ENCODE assay signal across 10 cellular contexts in the genomic region with DNA sequence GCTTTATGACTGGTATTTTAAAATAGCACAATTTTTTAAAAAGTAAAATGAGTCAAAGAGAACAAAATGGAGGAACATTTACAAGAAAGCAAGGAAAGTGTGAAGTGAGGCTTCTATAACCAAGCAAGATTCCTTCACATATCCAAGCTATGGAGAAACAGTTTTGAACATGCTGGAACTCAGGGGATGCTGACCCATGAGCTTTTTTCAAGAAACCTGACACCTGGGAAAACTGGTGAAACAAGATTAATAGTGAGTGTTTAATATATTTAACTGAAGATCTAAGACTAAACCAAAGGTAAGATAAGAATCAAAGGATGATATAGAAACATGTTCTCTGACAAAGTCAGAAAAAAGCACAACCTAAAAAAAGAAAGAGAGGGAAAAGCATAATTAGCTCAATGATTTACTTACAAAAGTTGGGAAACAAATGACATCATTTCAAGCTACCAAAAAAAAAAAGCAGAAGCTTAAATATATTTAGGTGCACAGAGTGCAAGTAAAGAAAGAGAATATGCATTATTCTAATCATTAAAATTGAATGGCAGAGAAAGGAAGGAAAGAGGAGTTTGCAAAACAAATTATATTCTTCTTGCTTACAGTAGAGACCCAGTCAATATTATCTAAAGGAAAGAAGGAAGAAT. TPM values are rescaled to one million over a fixed set of nuclear protein-coding genes. Genes with fewer than 3 reads are reported as not detected.
DNase-seq lines count a peak whose midpoint lies in the region; ATAC-seq and TF ChIP-seq lines count a peak whose summit lies in the region.
"Had no signal": no experiment of that assay in that cellular context is flagged by ENCODE, and none has a peak within 500 bp of the region (broad histone marks: within the 10 kb centered on the region; RNA-seq: fewer than 3 reads in every experiment).

No MANE protein-coding gene starts in this region.

- H3K27ac ChIP-seq in CD4-positive, alpha-beta memory T cell (ENCODE audit: low read depth, low read length) = no peak overlapping the region
- no peak overlapping the region for H3K27ac ChIP-seq in HUES6 (ENCODE audit: low read depth, low read length)

- intact Hi-C loops in CD4-positive, alpha-beta memory T cell (cut with micrococcal nuclease) = no loop called here

- H3K9ac ChIP-seq in HUES6 (ENCODE audit: low read length) = no peak overlapping the region

- no peak overlapping the region for H3K4me3 ChIP-seq in CD4-positive, alpha-beta memory T cell (ENCODE audit: low read length in 2 of 2)
- peak overlapping the region; percentile 60 for H3K4me3 ChIP-seq in HUES6 (ENCODE audit: low read depth, low read length)

- POLR2A ChIA-PET in CD4-positive, alpha-beta memory T cell (lab: Charles Lee; ENCODE audit: partially characterized antibody) = interaction anchor here (2.3 kb wide), 1 partner anchor 45 kb away, joined by 15 read pairs; the partner anchor contains the start of genes MRPL32 and PSMA2

- ATAC-seq in activated naive CD8-positive, alpha-beta T cell treated with anti-CD3 and anti-CD28 coated beads, Interleukin-2, amount 50 U/mL, for 24 hours = no peak

- peak overlapping the region; percentile 26 to 91 (median 89) for H3K4me3 Mint-ChIP-seq in CD4-positive, alpha-beta memory T cell
- H3K4me3 Mint-ChIP-seq in activated naive CD8-positive, alpha-beta T cell treated with anti-CD3 and anti-CD28 coated beads, Interleukin-2, amount 50 U/mL, for 24 hours = peak overlapping the region; percentile 77
- peak overlapping the region; percentile 71 to 90 (median 79) for H3K4me3 Mint-ChIP-seq in nephron

- TF ChIP-seq CTCF in nephron (IDR thresholded peaks at IDR 0.05; ENCODE audit: unreplicated experiment in 3 of 3) = no peak

- peaks cover 0 to 2% (median 0%) of the 10 kb centered on the region in 8 donors for H3K9me3 Mint-ChIP-seq in CD4-positive, alpha-beta memory T cell
- no peaks in the 10 kb centered on the region for H3K9me3 Mint-ChIP-seq in activated naive CD8-positive, alpha-beta T cell treated with anti-CD3 and anti-CD28 coated beads, Interleukin-2, amount 50 U/mL, for 24 hours
- no peaks in the 10 kb centered on the region for H3K9me3 Mint-ChIP-seq in nephron

- H3K27me3 Mint-ChIP-seq in CD4-positive, alpha-beta memory T cell = peaks cover 0 to 6% of the 10 kb centered on the region in 2 donors
- H3K27me3 Mint-ChIP-seq in activated naive CD8-positive, alpha-beta T cell treated with anti-CD3 and anti-CD28 coated beads, Interleukin-2, amount 50 U/mL, for 24 hours = peaks cover 7% of the 10 kb centered on the region
- peaks cover 9% of the 10 kb centered on the region for H3K27me3 Mint-ChIP-seq in nephron (ENCODE audit: low read depth)

- H3K9me3 ChIP-seq in CD4-positive, alpha-beta memory T cell (ENCODE audit: control insufficient read depth in 1 of 2, low read length in 2 of 2) = no peaks in the 10 kb centered on the region
- no peaks in the 10 kb centered on the region for H3K9me3 ChIP-seq in HUES6 (ENCODE audit: control insufficient read depth, insufficient read depth, low read depth, low read length)

- H3K36me3 Mint-ChIP-seq in CD4-positive, alpha-beta memory T cell = no peaks in the 10 kb centered on the region
- H3K36me3 Mint-ChIP-seq in activated naive CD8-positive, alpha-beta T cell treated with anti-CD3 and anti-CD28 coated beads, Interleukin-2, amount 50 U/mL, for 24 hours (ENCODE audit: low read depth) = no peaks in the 10 kb centered on the region
- H3K36me3 Mint-ChIP-seq in nephron (ENCODE audit: low read depth) = no peaks in the 10 kb centered on the region

- H3K36me3 ChIP-seq in CD4-positive, alpha-beta memory T cell (ENCODE audit: insufficient read depth, low read length) = no peaks in the 10 kb centered on the region
- H3K36me3 ChIP-seq in HUES6 (ENCODE audit: control insufficient read depth, insufficient read depth, low read length) = 0 out of 2 replicates have a peak, but pooled peaks cover 2% of the 10 kb centered on the region

- CTCF ChIA-PET in CD4-positive, alpha-beta memory T cell (lab: Charles Lee; ENCODE audit: partially characterized antibody) = interaction anchor here (1.0 to 2.3 kb wide), 2 partner anchors 9 to 10 kb away, joined by 3 to 11 read pairs; no protein-coding TSS in a partner anchor

- H3K4me1 Mint-ChIP-seq in CD4-positive, alpha-beta memory T cell = peaks cover 10 to 25% (median 18%) of the 10 kb centered on the region in 4 donors
- peaks cover 21% of the 10 kb centered on the region for H3K4me1 Mint-ChIP-seq in activated naive CD8-positive, alpha-beta T cell treated with anti-CD3 and anti-CD28 coated beads, Interleukin-2, amount 50 U/mL, for 24 hours
- peaks cover 24% of the 10 kb centered on the region for H3K4me1 Mint-ChIP-seq in nephron

- H3K27me3 ChIP-seq in CD4-positive, alpha-beta memory T cell (ENCODE audit: insufficient read depth, low read length) = peaks cover 4% of the 10 kb centered on the region
- H3K27me3 ChIP-seq in HUES6 (ENCODE audit: control insufficient read depth, insufficient read depth, low read length) = no peaks in the 10 kb centered on the region

- H3K4me1 ChIP-seq in CD4-positive, alpha-beta memory T cell (ENCODE audit: insufficient read depth, low read length) = peaks cover 17% of the 10 kb centered on the region
- peaks cover 10% of the 10 kb centered on the region for H3K4me1 ChIP-seq in HUES6 (ENCODE audit: control insufficient read depth, insufficient read depth, low read length)

- peak overlapping the region in 3 of 7 donors; percentile 72 to 92 (median 86) for H3K27ac Mint-ChIP-seq in CD4-positive, alpha-beta memory T cell
- no peak overlapping the region for H3K27ac Mint-ChIP-seq in activated naive CD8-positive, alpha-beta T cell treated with anti-CD3 and anti-CD28 coated beads, Interleukin-2, amount 50 U/mL, for 24 hours
- peak overlapping the region; percentile 30 to 77 (median 53) for H3K27ac Mint-ChIP-seq in nephron

- no peak for DNase-seq in CD4-positive, alpha-beta memory T cell
- no peak for DNase-seq in activated naive CD8-positive, alpha-beta T cell treated with anti-CD3 and anti-CD28 coated beads, Interleukin-2, amount 50 U/mL, for 24 hours
- DNase-seq in NCI-H1417 (lab: John Stamatoyannopoulos, UW) (no peak), cerebellar nuclear complex (lab: John Stamatoyannopoulos, UW) (no peak), dermis blood vessel endothelial cell (no peak)
- DNase-seq: NCI-H1694 treated with DMSO at 0.1 percent for 48 hours; RPMI8226; stimulated activated naive CD4-positive, alpha-beta T cell treated with Interleukin-2 at 50 U/mL for 16 hours had no signal

RNA-seq across cellular contexts. Expression of gene C7orf25, which starts 24.9 kb away (rescaled TPM):
- 1 to 10 TPM; 8.8 to 9.2 TPM for total RNA-seq in CD4-positive, alpha-beta memory T cell
- 1 to 10 TPM; 1.6 to 4.0 TPM for polyA plus RNA-seq in CD4-positive, alpha-beta memory T cell
- 5.4 and 8.0 TPM in 2 replicates for total RNA-seq in dermis blood vessel endothelial cell

RNA-seq across cellular contexts. Expression of gene PSMA2, which starts 45.0 kb away (rescaled TPM):
- total RNA-seq in CD4-positive, alpha-beta memory T cell = 10 to 100 TPM; 35.6 to 43.5 TPM
- polyA plus RNA-seq in CD4-positive, alpha-beta memory T cell = 100 to 1,000 TPM; 245 to 353 TPM
- total RNA-seq in dermis blood vessel endothelial cell = 89.8 and 134 TPM in 2 replicates

RNA-seq across cellular contexts. Expression of gene MRPL32, which starts 45.2 kb away (rescaled TPM):
- 10 to 100 TPM; 48.4 to 49.1 TPM for total RNA-seq in CD4-positive, alpha-beta memory T cell
- 10 to 100 TPM; 42.5 to 53.3 TPM for polyA plus RNA-seq in CD4-positive, alpha-beta memory T cell
- 74.0 and 79.5 TPM in 2 replicates for total RNA-seq in dermis blood vessel endothelial cell
